1 cellular context compared by ENCODE assay signal in the genomic region with DNA sequence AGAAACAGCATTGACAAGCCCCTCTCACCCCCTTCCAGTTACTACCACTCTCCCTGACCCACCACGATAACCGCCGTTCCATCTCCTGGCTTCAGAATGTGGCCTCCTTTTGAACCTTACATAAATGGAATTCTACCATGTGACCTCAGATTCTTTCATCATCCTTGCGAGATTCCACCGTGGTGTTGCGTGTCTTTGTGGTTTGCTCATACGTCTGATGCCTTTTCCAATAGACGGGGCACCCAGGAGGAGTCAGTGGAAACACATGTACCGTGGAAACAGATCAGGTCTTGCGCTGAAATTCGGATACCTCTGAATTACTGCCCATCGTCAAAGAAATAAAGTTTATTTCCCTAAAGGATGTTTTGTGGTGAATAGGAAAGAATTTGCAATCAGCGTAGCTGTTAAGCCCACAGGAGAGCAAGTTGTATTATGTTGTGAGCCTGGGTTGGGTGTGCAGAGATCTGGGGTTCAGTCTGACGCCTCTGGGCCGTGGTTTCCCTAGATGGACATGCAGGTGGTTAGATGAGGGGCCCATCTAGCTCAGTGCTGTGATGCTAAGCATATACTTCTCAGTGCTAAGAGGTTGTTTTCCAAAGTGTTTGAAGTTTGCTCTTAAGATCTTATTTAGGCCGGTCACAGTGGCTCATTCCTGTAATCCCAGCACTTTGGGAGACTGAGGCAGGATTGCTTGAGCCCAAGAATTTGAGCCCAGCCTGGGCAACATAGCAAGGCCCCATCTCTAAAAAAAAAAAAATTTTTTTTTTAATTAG.
TF ChIP-seq lines count a peak whose summit lies in the region.

No MANE protein-coding gene starts in this region.

TF ChIP-seq in IMR-90, 13 proteins besides CTCF, POLR2A, EP300 and RAD21 (continued from another document):
- TF ChIP-seq, protein P1, sequence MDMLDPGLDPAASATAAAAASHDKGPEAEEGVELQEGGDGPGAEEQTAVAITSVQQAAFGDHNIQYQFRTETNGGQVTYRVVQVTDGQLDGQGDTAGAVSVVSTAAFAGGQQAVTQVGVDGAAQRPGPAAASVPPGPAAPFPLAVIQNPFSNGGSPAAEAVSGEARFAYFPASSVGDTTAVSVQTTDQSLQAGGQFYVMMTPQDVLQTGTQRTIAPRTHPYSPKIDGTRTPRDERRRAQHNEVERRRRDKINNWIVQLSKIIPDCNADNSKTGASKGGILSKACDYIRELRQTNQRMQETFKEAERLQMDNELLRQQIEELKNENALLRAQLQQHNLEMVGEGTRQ (IDR thresholded peaks at IDR 0.05; ENCODE audit: low read depth, low read length), result peak; percentile 89
- no peak for TF ChIP-seq RCOR1 (IDR thresholded peaks at IDR 0.05; ENCODE audit: insufficient replicate concordance, low read length)
- TF ChIP-seq SMC3 (IDR thresholded peaks at IDR 0.05; ENCODE audit: low read depth, low read length), result no peak
TF ChIP-seq in IMR-90: peak in this region for 6.
